18 cellular contexts compared by ENCODE assay signal in the genomic region with DNA sequence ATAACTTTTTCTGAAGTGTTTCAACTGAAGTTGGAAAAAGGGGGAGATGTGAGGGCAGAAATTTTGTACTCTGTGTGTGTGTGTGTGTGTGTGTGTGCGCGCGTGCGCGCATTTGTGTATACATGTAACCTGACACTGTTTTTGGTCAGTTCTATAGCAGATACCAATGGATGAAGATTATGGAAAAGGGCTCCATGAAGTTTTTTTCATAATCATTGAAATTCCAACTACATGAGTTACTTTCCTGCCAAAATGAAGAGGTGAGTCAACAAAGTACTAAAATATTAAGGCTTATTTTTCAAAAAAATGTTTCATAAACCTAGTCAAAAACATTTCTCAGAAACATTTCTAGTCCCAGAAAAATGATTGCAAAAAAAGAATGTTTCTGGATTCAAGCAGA. TPM values are rescaled to one million over a fixed set of nuclear protein-coding genes. Genes with fewer than 3 reads are reported as not detected.
DNase-seq lines count a peak whose midpoint lies in the region; ATAC-seq and TF ChIP-seq lines count a peak whose summit lies in the region.
"Had no signal": no experiment of that assay in that cellular context is flagged by ENCODE, and none has a peak within 500 bp of the region (broad histone marks: within the 10 kb centered on the region; RNA-seq: fewer than 3 reads in every experiment).

No MANE protein-coding gene starts in this region.

- no peaks in the 10 kb centered on the region for H3K9me3 ChIP-seq in colonic mucosa
- H3K9me3 ChIP-seq: BE2C had no signal

- peaks cover 9% of the 10 kb centered on the region for H3K36me3 ChIP-seq in colonic mucosa

- peak overlapping the region; percentile 59 for H3K27ac Mint-ChIP-seq in osteocyte (ENCODE audit: unreplicated experiment)
- H3K27ac Mint-ChIP-seq: nephron had no signal

- H3K4me1 ChIP-seq in colonic mucosa, result peaks cover 14% of the 10 kb centered on the region
- H3K4me1 ChIP-seq: BE2C had no signal

- no peak overlapping the region for H3K4me3 Mint-ChIP-seq in osteocyte (ENCODE audit: unreplicated experiment)
- H3K4me3 Mint-ChIP-seq: nephron had no signal

- H3K4me3 ChIP-seq in colonic mucosa (no peak overlapping the region), coronary artery (no peak overlapping the region)

- TF ChIP-seq CTCF in colonic mucosa (IDR thresholded peaks at IDR 0.05) (no peak), osteocyte (IDR thresholded peaks at IDR 0.05) (no peak), coronary artery (IDR thresholded peaks at IDR 0.05) (no peak)

- H3K27ac ChIP-seq in colonic mucosa (peak overlapping the region; percentile 41), coronary artery (no peak overlapping the region)

- DNase-seq in ELR (ENCODE audit: low read depth) (peak; percentile 86), NCI-H226 (peak; percentile 91), colonic mucosa (no peak), osteocyte (ENCODE audit: extremely low spot score, unreplicated experiment) (no peak), coronary artery (ENCODE audit: low spot score) (no peak), DMS 273 (lab: John Stamatoyannopoulos, UW; ENCODE audit: unreplicated experiment) (no peak)
- DNase-seq: amniotic stem cell, BE2C, Calu3, islet precursor cell, mesendoderm, NCI-H2081, NCI-H526, OCI-M1 had no signal

- ATAC-seq in HG02981 (IDR thresholded peaks at IDR 0.05; ENCODE audit: unreplicated experiment), result no peak
- ATAC-seq: HepG2 had no signal

- H3K9me3 Mint-ChIP-seq in osteocyte (ENCODE audit: unreplicated experiment), result no peaks in the 10 kb centered on the region
- H3K9me3 Mint-ChIP-seq: activated T-helper 2 cell treated with anti-CD3 and anti-CD28 coated beads, Interferon-gamma antibody, Interleukin-2, Interleukin-4, amounts not matched to agents 10 μg/mL and 5 μg/mL and 100 μg/mL, durations not matched to agents 14 hours and 24 hours and 36 hours; nephron had no signal

- H3K36me3 Mint-ChIP-seq in osteocyte (ENCODE audit: unreplicated experiment), result peaks cover 35% of the 10 kb centered on the region

- H3K9ac ChIP-seq in colonic mucosa (ENCODE audit: low read depth in 2 of 2, low read length in 2 of 2), result no peak overlapping the region

- peaks cover 28% of the 10 kb centered on the region for H3K4me1 Mint-ChIP-seq in osteocyte (ENCODE audit: unreplicated experiment)

- intact Hi-C loops in colonic mucosa (cut with DNase I), result no loop called here

- no peaks in the 10 kb centered on the region for H3K27me3 Mint-ChIP-seq in osteocyte (ENCODE audit: unreplicated experiment)

- no peaks in the 10 kb centered on the region for H3K27me3 ChIP-seq in colonic mucosa
- H3K27me3 ChIP-seq: BE2C had no signal

RNA-seq across cellular contexts. Expression of gene CERS5, which starts 25.7 kb away (rescaled TPM):
- total RNA-seq in colonic mucosa (10 to 100 TPM; 17.6 to 19.4 TPM), osteocyte (72.3 and 78.6 TPM in 2 replicates)

Comparison
In these comparisons a context has a peak if more than half of its experiments do, and no peak if none do; other contexts are left out.
1. DNase-seq: peak in ELR (single experiment) and NCI-H226 (single experiment); none in colonic mucosa (single experiment), osteocyte (single experiment), coronary artery (single experiment) and DMS 273 (single experiment).